Comparison of ENCODE assay signal across 23 cellular contexts in the genomic region with DNA sequence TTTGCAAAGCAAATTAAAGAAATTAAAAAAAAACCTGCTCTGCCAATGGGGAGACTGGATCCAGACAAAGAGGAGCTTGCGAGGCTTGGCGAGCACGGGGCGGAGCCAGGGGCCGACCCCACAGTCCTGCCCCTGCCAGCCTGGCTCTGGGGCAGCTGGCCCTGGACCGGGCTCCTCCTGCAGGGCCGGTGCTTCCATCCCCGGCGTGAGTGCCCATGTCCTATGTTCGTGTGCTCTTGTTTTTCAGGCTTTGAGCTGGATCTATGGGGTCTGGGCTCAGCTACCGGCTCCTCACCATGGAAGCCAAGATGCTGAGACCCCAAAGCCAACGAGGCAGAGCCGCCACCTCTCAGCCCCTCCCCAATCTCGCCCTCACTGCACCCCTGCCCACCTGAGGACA.
A peak's percentile ranks its signal among the peaks of the same experiment; 100 is the strongest.
DNase-seq lines count a peak whose midpoint lies in the region; ATAC-seq and TF ChIP-seq lines count a peak whose summit lies in the region.
"Had no signal": no experiment of that assay in that cellular context is flagged by ENCODE, and none has a peak within 500 bp of the region (broad histone marks: within the 10 kb centered on the region; RNA-seq: fewer than 3 reads in every experiment).

No MANE protein-coding gene starts in this region.

- no peak overlapping the region for H3K14ac ChIP-seq in H9 (ENCODE audit: insufficient read depth, low read length)

- no peak for DNase-seq in GM23338 (ENCODE audit: low spot score)
- peak; percentile 12 for DNase-seq in H9
- DNase-seq in coronary artery (ENCODE audit: low spot score): peak; percentile 26
- no peak for DNase-seq in neural progenitor cell (ENCODE audit: low spot score)
- no peak for DNase-seq in vagina (ENCODE audit: extremely low spot score in 2 of 2)
- no peak for DNase-seq in T1000 (lab: John Stamatoyannopoulos, UW)
- DNase-seq in GM10266 (ENCODE audit: extremely low spot score): no peak
- DNase-seq in DMS79 (lab: John Stamatoyannopoulos, UW): no peak
- DNase-seq: BE2C, DMS53, EL, GF-D8, HCEC 1CT, NCI-H1092 treated with DMSO at 0.1 percent for 48 hours, NCI-H146, NCI-H2029, NCI-H226, NCI-H524 had no signal

- H3F3A ChIP-seq in GM23338 (replicated peaks; ENCODE audit: low read depth): no peaks in the 10 kb centered on the region
- H3F3A ChIP-seq in neural progenitor cell (ENCODE audit: low read depth): no peaks in the 10 kb centered on the region

- no peak overlapping the region for H2BK5ac ChIP-seq in H9 (ENCODE audit: insufficient read length, low read length)

- H2AFZ ChIP-seq in GM23338 (no peak overlapping the region), H9 (ENCODE audit: low read length) (no peak overlapping the region), neural progenitor cell (replicated peaks) (peak overlapping the region; percentile 72)

- no peaks in the 10 kb centered on the region for H3K9me3 ChIP-seq in H9 (ENCODE audit: control insufficient read depth, low read depth, low read length)
- H3K9me3 ChIP-seq in neural progenitor cell (ENCODE audit: low read depth): no peaks in the 10 kb centered on the region
- no peaks in the 10 kb centered on the region for H3K9me3 ChIP-seq in vagina
- H3K9me3 ChIP-seq: Peyer's patch, SJSA1 had no signal

- H3K4me3 ChIP-seq in GM23338 (no peak overlapping the region), coronary artery (no peak overlapping the region), neural progenitor cell (no peak overlapping the region), vagina (no peak overlapping the region)
- H3K4me3 ChIP-seq: K562, Peyer's patch, SJSA1 had no signal

- no peak overlapping the region for H3K9ac ChIP-seq in H9 (ENCODE audit: extremely low read depth, insufficient read length, low read length)
- H3K9ac ChIP-seq in neural progenitor cell: no peak overlapping the region

- no peak overlapping the region for H3K56ac ChIP-seq in H9 (ENCODE audit: insufficient read length, low read depth, low read length)

- no peak overlapping the region for H2BK20ac ChIP-seq in H9 (ENCODE audit: low read depth, low read length, poor library complexity, severe bottlenecking)

- no peak overlapping the region for H2BK12ac ChIP-seq in H9 (ENCODE audit: insufficient read length, low read depth, low read length)

- H3K4ac ChIP-seq in H9 (ENCODE audit: low read depth, low read length): no peak overlapping the region

- no peaks in the 10 kb centered on the region for H3K4me1 Mint-ChIP-seq in GM23338
- no peaks in the 10 kb centered on the region; a peak in 1 of 4 replicates for H3K4me1 Mint-ChIP-seq in H9
- peaks cover 3% of the 10 kb centered on the region for H3K4me1 Mint-ChIP-seq in neural progenitor cell

- H3T11ph ChIP-seq in H9 (ENCODE audit: low read length): no peak overlapping the region

- H3K18ac ChIP-seq in H9 (ENCODE audit: insufficient read length, low read depth, low read length): no peak overlapping the region

- H4K20me1 ChIP-seq in GM23338 (replicated peaks; ENCODE audit: insufficient read depth) (no peaks in the 10 kb centered on the region), H9 (ENCODE audit: control insufficient read depth, insufficient read depth, insufficient read length) (no peaks in the 10 kb centered on the region), neural progenitor cell (ENCODE audit: low read depth) (no peaks in the 10 kb centered on the region)

- no peak overlapping the region for H3K23ac ChIP-seq in H9 (ENCODE audit: insufficient read length, low read depth, low read length)

- no peaks in the 10 kb centered on the region for H3K79me1 ChIP-seq in H9 (ENCODE audit: insufficient read depth, low read depth, low read length, poor library complexity, severe bottlenecking)

- H3K4me1 ChIP-seq in GM23338 (ENCODE audit: insufficient read depth) (no peaks in the 10 kb centered on the region), H9 (ENCODE audit: insufficient read depth, low read length) (no peaks in the 10 kb centered on the region), neural progenitor cell (peaks cover 3% of the 10 kb centered on the region), vagina (no peaks in the 10 kb centered on the region)
- H3K4me1 ChIP-seq: Peyer's patch, SJSA1 had no signal

- H3K23me2 ChIP-seq in H9 (ENCODE audit: insufficient read length, low read depth, low read length, poor library complexity, severe bottlenecking): no peaks in the 10 kb centered on the region

- no CpG with 5 or more reads among the region's 14 CpGs for WGBS in H9 (ENCODE audit: extremely low coverage, insufficient read length, low lambda C conversion rate)

- no peak overlapping the region for H2BK120ac ChIP-seq in H9 (ENCODE audit: low read depth, low read length, poor library complexity, severe bottlenecking)

- ATAC-seq in GM23338: peak; percentile 57
- ATAC-seq: HepG2, K562 had no signal

- no peak for TF ChIP-seq POLR2A in vagina (IDR thresholded peaks at IDR 0.05)

- no peak overlapping the region for H3K27ac ChIP-seq in GM23338 (ENCODE audit: low read depth)
- H3K27ac ChIP-seq in H9 (ENCODE audit: insufficient read length, low read depth, low read length): no peak overlapping the region
- no peak overlapping the region for H3K27ac ChIP-seq in coronary artery
- no peak overlapping the region for H3K27ac ChIP-seq in neural progenitor cell
- no peak overlapping the region for H3K27ac ChIP-seq in vagina
- H3K27ac ChIP-seq: HL-60, SJSA1 had no signal

- no peak overlapping the region for H4K91ac ChIP-seq in H9 (ENCODE audit: insufficient read length, low read depth, low read length)

- H3K79me2 ChIP-seq in GM23338 (replicated peaks; ENCODE audit: insufficient read depth) (no peaks in the 10 kb centered on the region), H9 (ENCODE audit: insufficient read depth, low read length) (no peaks in the 10 kb centered on the region), neural progenitor cell (ENCODE audit: low read depth) (no peaks in the 10 kb centered on the region)

- H4K8ac ChIP-seq in H9 (replicated peaks; ENCODE audit: insufficient read length, low read depth, low read length): no peak overlapping the region

- H3K9me3 Mint-ChIP-seq in GM23338 (peaks cover 6% of the 10 kb centered on the region; the same call in 1 of the 3 replicates), H9 (peaks cover 7 to 12% of the 10 kb centered on the region in 2 experiments), neural progenitor cell (peaks cover 5% of the 10 kb centered on the region)

- TF ChIP-seq CTCF in GM23338 (conservative IDR thresholded peaks at IDR 0.05; ENCODE audit: low read depth in 2 of 2) (no peak), H9 (conservative IDR thresholded peaks at IDR 0.05) (no peak), coronary artery (IDR thresholded peaks at IDR 0.05) (no peak), neural progenitor cell (IDR thresholded peaks at IDR 0.05) (no peak), vagina (IDR thresholded peaks at IDR 0.05) (no peak), GM10266 (IDR thresholded peaks at IDR 0.05; ENCODE audit: control insufficient read depth, insufficient read depth, low read depth, missing control alignments) (no peak)

- H3K27me3 ChIP-seq in GM23338 (ENCODE audit: insufficient read depth) (no peaks in the 10 kb centered on the region), H9 (ENCODE audit: insufficient read depth, low read length) (no peaks in the 10 kb centered on the region), neural progenitor cell (no peaks in the 10 kb centered on the region), vagina (no peaks in the 10 kb centered on the region)
- H3K27me3 ChIP-seq: BE2C, Peyer's patch had no signal

- H3K4me3 Mint-ChIP-seq in GM23338: no peak overlapping the region
- H3K4me3 Mint-ChIP-seq in H9: no peak overlapping the region
- H3K4me3 Mint-ChIP-seq in neural progenitor cell: no peak overlapping the region

- no peak overlapping the region for H4K5ac ChIP-seq in H9 (ENCODE audit: insufficient read length, low read depth, low read length)

- H3K4me2 ChIP-seq in GM23338 (no peak overlapping the region), H9 (ENCODE audit: insufficient read depth, insufficient read length, low read length) (no peak overlapping the region), neural progenitor cell (no peak overlapping the region)

- H2AK5ac ChIP-seq in H9 (ENCODE audit: insufficient read length, low read length): no peak overlapping the region

- H3K27me3 Mint-ChIP-seq in GM23338 (ENCODE audit: insufficient read depth, low read depth, poor library complexity) (peaks cover 2% of the 10 kb centered on the region), H9 (ENCODE audit: low read depth) (peaks cover 4% of the 10 kb centered on the region; the same call in 1 of the 2 replicates), neural progenitor cell (ENCODE audit: insufficient read depth, low read depth) (no peaks in the 10 kb centered on the region)

- intact Hi-C loops in vagina (cut with DNase I): no loop called here

- H2BK15ac ChIP-seq in H9 (ENCODE audit: low read depth, low read length): no peak overlapping the region

- H3K27ac Mint-ChIP-seq in GM23338 (no peak overlapping the region), H9 (no peak overlapping the region), neural progenitor cell (peak overlapping the region; percentile 63)

- H3K36me3 Mint-ChIP-seq in GM23338 (ENCODE audit: low read depth): no peaks in the 10 kb centered on the region
- 0 out of 7 replicates have a peak, but pooled peaks cover 0 to 2% (median 0%) of the 10 kb centered on the region in 3 experiments for H3K36me3 Mint-ChIP-seq in H9 (ENCODE audit: insufficient read depth in 1 of 3, low read depth in 3 of 3)
- no peaks in the 10 kb centered on the region for H3K36me3 Mint-ChIP-seq in neural progenitor cell

- H3K36me3 ChIP-seq in GM23338 (ENCODE audit: insufficient read depth) (no peaks in the 10 kb centered on the region), neural progenitor cell (no peaks in the 10 kb centered on the region), vagina (no peaks in the 10 kb centered on the region)
- H3K36me3 ChIP-seq: BE2C, Peyer's patch, SJSA1 had no signal

- no peaks in the 10 kb centered on the region; the same call in 1 of the 2 replicates for H3K9me2 ChIP-seq in GM23338 (ENCODE audit: insufficient read depth)

Comparison
In these comparisons a context has a peak if more than half of its experiments do, and no peak if none do; other contexts are left out.
1. DNase-seq: peak in H9 (single experiment) and coronary artery (single experiment); none in GM23338 (single experiment), neural progenitor cell (single experiment), vagina (0 of 2), T1000 (single experiment), GM10266 (single experiment) and DMS79 (single experiment).